ENCODE assay signal across 28 cellular contexts in the genomic region with DNA sequence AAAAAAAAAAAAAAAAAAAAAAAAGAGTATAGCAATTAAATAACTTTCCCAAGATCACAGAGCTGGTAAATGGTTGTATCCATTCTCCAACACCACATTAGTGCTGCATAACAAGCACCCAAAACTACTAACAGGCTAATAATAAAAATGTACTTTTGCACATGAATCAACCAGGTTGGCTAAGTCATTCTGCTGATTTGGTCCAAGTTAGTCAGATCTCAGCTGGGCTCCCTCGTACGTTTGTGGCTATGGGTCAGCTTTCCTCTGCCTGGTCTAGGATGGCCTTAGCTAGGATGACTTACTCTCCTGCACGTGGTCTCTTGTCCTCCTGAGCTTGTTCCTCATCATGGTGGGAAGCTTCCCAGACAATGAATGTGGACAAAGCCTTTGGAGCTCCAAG. TPM values are rescaled to one million over a fixed set of nuclear protein-coding genes. Genes with fewer than 3 reads are reported as not detected.
"Had no signal": no experiment of that assay in that cellular context is flagged by ENCODE, and none has a peak within 500 bp of the region (broad histone marks: within the 10 kb centered on the region; RNA-seq: fewer than 3 reads in every experiment).

No MANE protein-coding gene starts in this region.

- H3K4me1 Mint-ChIP-seq: activated CD4-positive, alpha-beta T cell treated with anti-CD3 and anti-CD28 coated beads, Interleukin-2, amount 10 ng/mL, durations not matched to agents 7 days and 5 days had no signal

- FAIRE-seq: TTC549 had no signal

- ATAC-seq: activated T-cell treated with anti-CD3 and anti-CD28 coated beads, Interleukin-2, amount 50 U/mL, for 4 hours; T-helper 17 cell had no signal

- H3K9me3 Mint-ChIP-seq: activated CD4-positive, alpha-beta memory T cell treated with anti-CD3 and anti-CD28 coated beads for 36 hours; activated CD4-positive, alpha-beta T cell treated with anti-CD3 and anti-CD28 coated beads, Interleukin-2, amount 10 ng/mL, durations not matched to agents 7 days and 5 days; activated naive CD4-positive, alpha-beta T cell treated with anti-CD3 and anti-CD28 coated beads for 36 hours; activated T-cell treated with anti-CD3 and anti-CD28 coated beads, Interleukin-2, amount 50 U/mL, for 4 hours had no signal

- H3K27ac Mint-ChIP-seq: activated CD4-positive, alpha-beta memory T cell treated with anti-CD3 and anti-CD28 coated beads for 36 hours; activated CD4-positive, alpha-beta T cell treated with anti-CD3 and anti-CD28 coated beads, Interleukin-2, amount 10 ng/mL, durations not matched to agents 7 days and 5 days; activated naive CD4-positive, alpha-beta T cell treated with anti-CD3 and anti-CD28 coated beads for 36 hours; activated naive CD8-positive, alpha-beta T cell; T-helper 17 cell had no signal

- H3K36me3 ChIP-seq: brain microvascular endothelial cell had no signal

- H3K36me3 Mint-ChIP-seq: activated CD4-positive, alpha-beta memory T cell treated with anti-CD3 and anti-CD28 coated beads for 36 hours; activated naive CD8-positive, alpha-beta T cell had no signal

- H3K4me3 Mint-ChIP-seq: activated CD4-positive, alpha-beta memory T cell treated with anti-CD3 and anti-CD28 coated beads for 36 hours; activated CD4-positive, alpha-beta T cell treated with anti-CD3 and anti-CD28 coated beads, Interleukin-2, amount 10 ng/mL, durations not matched to agents 7 days and 5 days; activated naive CD4-positive, alpha-beta T cell treated with anti-CD3 and anti-CD28 coated beads for 36 hours; activated naive CD8-positive, alpha-beta T cell; activated T-cell treated with anti-CD3 and anti-CD28 coated beads, Interleukin-2, amount 50 U/mL, for 4 hours; T-helper 17 cell had no signal

- H3K27me3 ChIP-seq: brain microvascular endothelial cell had no signal

- H3K27ac ChIP-seq: brain microvascular endothelial cell, VCaP had no signal

- DNase-seq: activated CD4-positive, alpha-beta memory T cell treated with anti-CD3 and anti-CD28 coated beads for 36 hours; activated CD4-positive, alpha-beta T cell treated with anti-CD3 and anti-CD28 coated beads, Interleukin-2, amount 10 ng/mL, durations not matched to agents 7 days and 5 days; activated CD4-positive, CD25-positive, alpha-beta regulatory T cell; activated CD8-positive, alpha-beta memory T cell treated with anti-CD3 and anti-CD28 coated beads for 24 hours; activated gamma-delta T cell; activated naive CD4-positive, alpha-beta T cell treated with anti-CD3 and anti-CD28 coated beads for 36 hours; activated T-cell treated with anti-CD3 and anti-CD28 coated beads, Interleukin-2, amount 50 U/mL, for 4 hours; amygdala; brain microvascular endothelial cell; KG1; NCI-H1092; NCI-H1417; NCI-H2029; NCI-H2107; NCI-H2171 treated with DMSO at 0.1 percent for 48 hours; NCI-H226; NCI-H526; NCI-H774; SIG-M5; T-helper 17 cell; T1000 had no signal

RNA-seq across cellular contexts. Expression of a gene that starts 7.9 kb away (rescaled TPM):
- total RNA-seq: activated CD4-positive, alpha-beta memory T cell treated with anti-CD3 and anti-CD28 coated beads for 36 hours; activated CD4-positive, alpha-beta T cell treated with anti-CD3 and anti-CD28 coated beads, Interleukin-2, amount 10 ng/mL, durations not matched to agents 7 days and 5 days; activated naive CD4-positive, alpha-beta T cell treated with anti-CD3 and anti-CD28 coated beads for 36 hours; activated T-cell treated with anti-CD3 and anti-CD28 coated beads, Interleukin-2, amount 50 U/mL, for 4 hours; LHCN-M2; NCI-H460; OCI-LY7; RPMI7951; T-helper 17 cell had no signal
